ENCODE assay signal across 8 cellular contexts in genomic region chr14:56659964-56660551, GRCh38.
DNase-seq lines count a peak whose midpoint lies in the region; ATAC-seq, FAIRE-seq and TF ChIP-seq lines count a peak whose summit lies in the region.

No MANE protein-coding gene starts in this region.

- H3K9me3 Mint-ChIP-seq in CD4-positive, alpha-beta T cell = no peaks in the 10 kb centered on the region

- H2AFZ ChIP-seq in GM12878 (ENCODE audit: control insufficient read depth, low read depth, low read length) = no peak overlapping the region

- TF ChIP-seq CTCF in CD4-positive, alpha-beta T cell (IDR thresholded peaks at IDR 0.05) = peak; percentile 27
- TF ChIP-seq CTCF in GM12878 (IDR thresholded peaks at IDR 0.05 in 2 of 3, conservative IDR thresholded peaks at IDR 0.05 in 1 of 3; ENCODE audit: control insufficient read depth in 2 of 3, extremely low read depth in 1 of 3, insufficient read depth in 1 of 3, low read depth in 3 of 3, low read length in 3 of 3) = peak; percentile 53 to 69 (median 61)
- TF ChIP-seq CTCF in left lung (IDR thresholded peaks at IDR 0.05) = peak; percentile 25 to 47

- peak; percentile 98 for FAIRE-seq in GM12878 (lab: Jason Lieb, UNC)

- no peaks in the 10 kb centered on the region for H3K4me1 Mint-ChIP-seq in CD4-positive, alpha-beta T cell (ENCODE audit: low read depth)

- no peaks in the 10 kb centered on the region for H3K79me2 ChIP-seq in GM12878 (ENCODE audit: control insufficient read depth, insufficient read depth, low read length)

- no peaks in the 10 kb centered on the region for H3K36me3 ChIP-seq in H7 (replicated peaks; ENCODE audit: control insufficient read depth, insufficient read depth, low read length)
- no peaks in the 10 kb centered on the region for H3K36me3 ChIP-seq in GM12878 (ENCODE audit: control insufficient read depth in 2 of 2, insufficient read depth in 2 of 2, low read length in 1 of 2)
- H3K36me3 ChIP-seq in left lung = no peaks in the 10 kb centered on the region

- no peak for TF ChIP-seq EP300 in GM12878 (IDR thresholded peaks at IDR 0.05; ENCODE audit: borderline replicate concordance in 1 of 2, control insufficient read depth in 1 of 2, low read depth in 2 of 2, low read length in 2 of 2)

- no peaks in the 10 kb centered on the region for H3K27me3 ChIP-seq in CD4-positive, alpha-beta T cell (ENCODE audit: control insufficient read depth, insufficient read depth, low read length)
- H3K27me3 ChIP-seq in H7 (ENCODE audit: control insufficient read depth, insufficient read depth, low read length) (no peaks in the 10 kb centered on the region), GM12878 (replicated peaks in 1 of 2; ENCODE audit: control insufficient read depth in 2 of 2, insufficient read depth in 2 of 2, low read length in 1 of 2) (no peaks in the 10 kb centered on the region), left lung (no peaks in the 10 kb centered on the region)

- peak; percentile 57 for TF ChIP-seq RAD21 in GM12878 (IDR thresholded peaks at IDR 0.05; ENCODE audit: insufficient read depth, low read depth, low read length)

- H3K4me1 ChIP-seq in GM12878 (ENCODE audit: control insufficient read depth, insufficient read depth, low read length) (no peaks in the 10 kb centered on the region), left lung (no peaks in the 10 kb centered on the region)

- in situ Hi-C loops in GM12878 (cut with MboI) = loop anchor here (10.0 kb wide), 1 partner anchor 655 kb away; no protein-coding TSS in a partner anchor

- intact Hi-C loops in CD4-positive, alpha-beta T cell (cut with DNase I, micrococcal nuclease) = loop anchor here in 1 of 2 experiments (10.0 kb wide), 1 partner anchor 655 kb away; no protein-coding TSS in a partner anchor
- intact Hi-C loops in GM12878 (cut with micrococcal nuclease; ENCODE audit: unreplicated experiment) (loop anchor here (5.0 to 10.0 kb wide), 4 partner anchors 215 to 655 kb away; no protein-coding TSS in a partner anchor), left lung (cut with DNase I) (no loop called here)

- no peak overlapping the region for H3K4me2 ChIP-seq in GM12878 (ENCODE audit: control insufficient read depth, insufficient read depth)

- no peaks in the 10 kb centered on the region for H3K27me3 Mint-ChIP-seq in CD4-positive, alpha-beta T cell

- RAD21 ChIA-PET in GM12878 (lab: Charles Lee; ENCODE audit: unreplicated experiment) = no interaction called here

- no peak overlapping the region for H3K4me3 Mint-ChIP-seq in CD4-positive, alpha-beta T cell

- no peaks in the 10 kb centered on the region for H4K20me1 ChIP-seq in GM12878 (ENCODE audit: control insufficient read depth, insufficient read depth)

- H3K9me3 ChIP-seq in CD4-positive, alpha-beta T cell (ENCODE audit: control insufficient read depth, low read length) = no peaks in the 10 kb centered on the region
- H3K9me3 ChIP-seq in GM12878 (replicated peaks; ENCODE audit: control insufficient read depth, insufficient read depth, low read length) = no peaks in the 10 kb centered on the region
- no peaks in the 10 kb centered on the region for H3K9me3 ChIP-seq in left lung

- H3K4me3 ChIP-seq in H7 (ENCODE audit: insufficient read depth, low read depth, low read length) (no peak overlapping the region), GM12878 (no peak overlapping the region), left lung (no peak overlapping the region)

- SMC1A ChIA-PET in GM12878 (lab: Charles Lee; ENCODE audit: uncharacterized antibody, unreplicated experiment) = interaction anchor here (0.6 kb wide), 1 partner anchor 61 kb away, joined by 3 read pairs; no protein-coding TSS in a partner anchor

- no peak overlapping the region for H3K9ac ChIP-seq in GM12878 (ENCODE audit: control insufficient read depth, insufficient read depth, low read length)

- WGBS in GM12878 (ENCODE audit: insufficient coverage, insufficient replicate concordance, low lambda C conversion rate, missing lambda C conversion rate) = 21% methylated on average over 7 of the region's 7 CpGs

- no peak overlapping the region for H3K27ac ChIP-seq in CD4-positive, alpha-beta T cell (ENCODE audit: low read depth, low read length)
- H3K27ac ChIP-seq in GM12878 (ENCODE audit: control insufficient read depth, insufficient read depth) = no peak overlapping the region
- H3K27ac ChIP-seq in left lung = no peak overlapping the region

- no peak for DNase-seq in CD4-positive, alpha-beta T cell
- DNase-seq in H7 (peak; percentile 57), NCI-H2227 (lab: John Stamatoyannopoulos, UW; ENCODE audit: unreplicated experiment) (peak; percentile 62), GM12878 (ENCODE audit: low read depth, low spot score) (no peak), left lung (no peak), dedifferentiated amniotic fluid mesenchymal stem cell (ENCODE audit: extremely low spot score) (no peak)
- DNase-seq in activated CD8-positive, alpha-beta memory T cell treated with anti-CD3 and anti-CD28 coated beads, Interleukin-2, amount 50 U/mL, for 4 hours = no peak

- no peak overlapping the region for H3K27ac Mint-ChIP-seq in CD4-positive, alpha-beta T cell

- no TSS peak for BruUV-seq in GM12878 (replicated peaks; lab: Mats Ljungman, UMichigan)

- POLR2A ChIA-PET in CD4-positive, alpha-beta T cell (lab: Charles Lee) = no interaction called here
- POLR2A ChIA-PET in GM12878 (lab: Charles Lee) = no interaction called here

- no peak for ATAC-seq in CD4-positive, alpha-beta T cell (ENCODE audit: poor library complexity)
- ATAC-seq in GM12878 (peak; percentile 79), left lung (peak; percentile 91), HG03039 (IDR thresholded peaks at IDR 0.05; ENCODE audit: unreplicated experiment) (no peak)

- CTCF ChIA-PET in CD4-positive, alpha-beta T cell (lab: Charles Lee) = interaction anchor here (1.3 kb wide), 1 partner anchor 656 kb away, joined by 4 read pairs; no protein-coding TSS in a partner anchor
- CTCF ChIA-PET in GM12878 (lab: Yijun Ruan, JAX) = interaction anchor here (1.0 to 2.0 kb wide), 4 partner anchors 170 to 657 kb away, joined by 3 to 11 read pairs (median 5); no protein-coding TSS in a partner anchor

- no peak for TF ChIP-seq POLR2A in GM12878 (IDR thresholded peaks at IDR 0.05; ENCODE audit: low read depth, low read length)

- no peaks in the 10 kb centered on the region for H3K36me3 Mint-ChIP-seq in CD4-positive, alpha-beta T cell (ENCODE audit: low read depth)

TF ChIP-seq in GM12878, 131 proteins besides CTCF, POLR2A, EP300 and RAD21:
- TF ChIP-seq, protein P1, sequence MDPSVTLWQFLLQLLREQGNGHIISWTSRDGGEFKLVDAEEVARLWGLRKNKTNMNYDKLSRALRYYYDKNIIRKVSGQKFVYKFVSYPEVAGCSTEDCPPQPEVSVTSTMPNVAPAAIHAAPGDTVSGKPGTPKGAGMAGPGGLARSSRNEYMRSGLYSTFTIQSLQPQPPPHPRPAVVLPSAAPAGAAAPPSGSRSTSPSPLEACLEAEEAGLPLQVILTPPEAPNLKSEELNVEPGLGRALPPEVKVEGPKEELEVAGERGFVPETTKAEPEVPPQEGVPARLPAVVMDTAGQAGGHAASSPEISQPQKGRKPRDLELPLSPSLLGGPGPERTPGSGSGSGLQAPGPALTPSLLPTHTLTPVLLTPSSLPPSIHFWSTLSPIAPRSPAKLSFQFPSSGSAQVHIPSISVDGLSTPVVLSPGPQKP (IDR thresholded peaks at IDR 0.05; ENCODE audit: low read depth, low read length) = no peak
- TF ChIP-seq SMC3 (IDR thresholded peaks at IDR 0.05; ENCODE audit: borderline replicate concordance, low read length) = peak; percentile 68

Comparison
In these comparisons a context has a peak if more than half of its experiments do, and no peak if none do; other contexts are left out.
1. ATAC-seq: peak in GM12878 (single experiment) and left lung (single experiment); none in CD4-positive, alpha-beta T cell (single experiment) and HG03039 (single experiment).
2. DNase-seq: peak in H7 (single experiment) and NCI-H2227 (single experiment); none in CD4-positive, alpha-beta T cell (0 of 10), GM12878 (single experiment), left lung (0 of 2), activated CD8-positive, alpha-beta memory T cell treated with anti-CD3 and anti-CD28 coated beads, Interleukin-2, amount 50 U/mL, for 4 hours (single experiment) and dedifferentiated amniotic fluid mesenchymal stem cell (single experiment).
3. Peak in every context shown above with its lines, with median percentiles within 50 percentile points of each other: CTCF ChIP-seq.